ENCODE assay signal across 18 cellular contexts in the genomic region with DNA sequence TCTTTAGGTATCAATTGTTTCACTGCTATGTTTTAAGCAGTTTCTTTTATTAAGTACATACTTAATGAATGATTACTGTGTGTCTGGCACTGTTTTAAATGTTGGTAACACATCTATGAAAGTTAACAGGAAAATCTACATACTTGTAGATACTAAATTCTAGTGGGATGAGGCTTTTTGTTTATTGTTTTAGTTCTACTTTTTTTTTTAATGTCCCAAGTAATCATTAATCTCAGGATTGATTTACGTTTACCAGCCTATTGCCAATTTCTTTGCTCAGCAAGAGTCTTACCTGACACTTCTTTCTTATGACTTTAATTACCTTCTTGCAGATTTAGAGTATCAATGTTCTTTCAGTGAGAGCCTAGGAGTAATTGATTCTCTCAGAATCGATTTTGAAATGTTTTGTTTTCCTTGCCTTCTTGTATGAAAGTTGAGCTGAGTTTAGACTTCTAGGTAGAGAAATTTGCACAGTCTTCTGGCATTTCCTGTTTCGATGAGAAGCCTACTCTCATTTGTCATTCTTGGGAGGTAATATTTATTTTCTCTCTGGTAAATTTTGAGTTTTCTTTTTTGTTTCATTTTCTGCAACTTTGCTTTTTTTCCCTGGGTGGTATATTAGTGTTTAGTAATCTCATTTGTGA.
DNase-seq lines count a peak whose midpoint lies in the region; ATAC-seq, FAIRE-seq and TF ChIP-seq lines count a peak whose summit lies in the region.
"Had no signal": no experiment of that assay in that cellular context is flagged by ENCODE, and none has a peak within 500 bp of the region (broad histone marks: within the 10 kb centered on the region; RNA-seq: fewer than 3 reads in every experiment).

No MANE protein-coding gene starts in this region.

- peaks cover 14% of the 10 kb centered on the region for H3K36me3 Mint-ChIP-seq in HFFc6 (ENCODE audit: low read depth)
- no peaks in the 10 kb centered on the region for H3K36me3 Mint-ChIP-seq in type B pancreatic cell
- H3K36me3 Mint-ChIP-seq: activated CD4-positive, alpha-beta memory T cell treated with anti-CD3 and anti-CD28 coated beads for 36 hours; activated naive CD4-positive, alpha-beta T cell treated with anti-CD3 and anti-CD28 coated beads, Interleukin-2, amount 50 U/mL, for 24 hours; brain; naive B cell had no signal

- no peaks in the 10 kb centered on the region for H3K9me3 ChIP-seq in adipocyte (ENCODE audit: control insufficient read depth, low read length)
- H3K9me3 ChIP-seq: prostate gland, vagina had no signal

- peak overlapping the region; percentile 81 for H3K27ac Mint-ChIP-seq in HFFc6
- H3K27ac Mint-ChIP-seq in type B pancreatic cell = peak overlapping the region; percentile 30
- H3K27ac Mint-ChIP-seq: activated CD4-positive, alpha-beta memory T cell treated with anti-CD3 and anti-CD28 coated beads for 36 hours; activated naive CD4-positive, alpha-beta T cell treated with anti-CD3 and anti-CD28 coated beads, Interleukin-2, amount 50 U/mL, for 24 hours; brain had no signal

- FAIRE-seq in islet of Langerhans (lab: Jason Lieb, UNC) = peak; percentile 43

- H3K4me1 ChIP-seq in adipocyte (ENCODE audit: control insufficient read depth, insufficient read depth, low read length) = peaks cover 3% of the 10 kb centered on the region
- H3K4me1 ChIP-seq: prostate gland, vagina had no signal

- H3K4me3 Mint-ChIP-seq in HFFc6 (peak overlapping the region; percentile 76), type B pancreatic cell (no peak overlapping the region)
- H3K4me3 Mint-ChIP-seq: activated CD4-positive, alpha-beta memory T cell treated with anti-CD3 and anti-CD28 coated beads for 36 hours; activated naive CD4-positive, alpha-beta T cell treated with anti-CD3 and anti-CD28 coated beads, Interleukin-2, amount 50 U/mL, for 24 hours; brain; naive B cell had no signal

- H3K27me3 Mint-ChIP-seq in HFFc6 (ENCODE audit: insufficient read depth) = no peaks in the 10 kb centered on the region
- no peaks in the 10 kb centered on the region for H3K27me3 Mint-ChIP-seq in type B pancreatic cell
- H3K27me3 Mint-ChIP-seq: activated CD4-positive, alpha-beta memory T cell treated with anti-CD3 and anti-CD28 coated beads for 36 hours; activated naive CD4-positive, alpha-beta T cell treated with anti-CD3 and anti-CD28 coated beads, Interleukin-2, amount 50 U/mL, for 24 hours; brain; naive B cell had no signal

- peaks cover 64% of the 10 kb centered on the region for H3K4me1 Mint-ChIP-seq in HFFc6 (ENCODE audit: low read depth)
- H3K4me1 Mint-ChIP-seq in type B pancreatic cell (ENCODE audit: unreplicated experiment) = peaks cover 10% of the 10 kb centered on the region
- H3K4me1 Mint-ChIP-seq: activated naive CD4-positive, alpha-beta T cell treated with anti-CD3 and anti-CD28 coated beads, Interleukin-2, amount 50 U/mL, for 24 hours; naive B cell had no signal

- no peak overlapping the region for H3K4me3 ChIP-seq in adipocyte (ENCODE audit: low read length)
- H3K4me3 ChIP-seq: lung, prostate gland, vagina had no signal

- H3K36me3 ChIP-seq in adipocyte (ENCODE audit: control insufficient read depth, insufficient read depth, low read length, severe bottlenecking) = no peaks in the 10 kb centered on the region
- H3K36me3 ChIP-seq: prostate gland, vagina had no signal

- DNase-seq in HFFc6 = peak; percentile 6
- DNase-seq in adipocyte (ENCODE audit: low read depth) = peak; percentile 28
- no peak for DNase-seq in type B pancreatic cell (ENCODE audit: extremely low spot score, unreplicated experiment)
- DNase-seq in NCI-H1930 (lab: John Stamatoyannopoulos, UW) = no peak
- DNase-seq in middle frontal gyrus (ENCODE audit: extremely low spot score, low spot score) = no peak
- DNase-seq: activated CD4-positive, alpha-beta memory T cell treated with anti-CD3 and anti-CD28 coated beads for 36 hours; activated T-cell treated with anti-CD3 and anti-CD28 coated beads, Interleukin-2, amount 50 U/mL, for 1 hour; head of caudate nucleus; naive B cell; NCI-H1436; stimulated activated CD4-positive, alpha-beta T cell treated with anti-CD3 and anti-CD28 coated beads, Interleukin-4, amount 100 ng/mL, for 4 hours had no signal

- no peaks in the 10 kb centered on the region for H3K27me3 ChIP-seq in adipocyte (replicated peaks; ENCODE audit: control insufficient read depth, insufficient read depth, low read length)
- H3K27me3 ChIP-seq: vagina had no signal

- peaks cover 10% of the 10 kb centered on the region; the same call in 1 of the 2 replicates for H3K9me3 Mint-ChIP-seq in HFFc6
- H3K9me3 Mint-ChIP-seq in type B pancreatic cell = peaks cover 5% of the 10 kb centered on the region

- no peak for ATAC-seq in GM21786 (IDR thresholded peaks at IDR 0.05; ENCODE audit: unreplicated experiment)

- TF ChIP-seq CTCF in HFFc6 (IDR thresholded peaks at IDR 0.05) (no peak), type B pancreatic cell (conservative IDR thresholded peaks at IDR 0.05) (no peak)

- H3K9ac ChIP-seq in adipocyte (ENCODE audit: low read length) = no peak overlapping the region

Comparison
In these comparisons a context has a peak if more than half of its experiments do, and no peak if none do; other contexts are left out.
1. DNase-seq: peak in HFFc6 (single experiment) and adipocyte (single experiment); none in type B pancreatic cell (single experiment), NCI-H1930 (0 of 2) and middle frontal gyrus (single experiment).